In genomic region chr1:76292418-76293184, GRCh38 we compare ENCODE assay signal across 16 cellular contexts.
DNase-seq lines count a peak whose midpoint lies in the region; ATAC-seq, FAIRE-seq and TF ChIP-seq lines count a peak whose summit lies in the region.
"Had no signal": no experiment of that assay in that cellular context is flagged by ENCODE, and none has a peak within 500 bp of the region (broad histone marks: within the 10 kb centered on the region; RNA-seq: fewer than 3 reads in every experiment).

No MANE protein-coding gene starts in this region.

- no peak overlapping the region for H3K4me3 Mint-ChIP-seq in Caco-2 (ENCODE audit: unreplicated experiment)

- no peak overlapping the region for H3K9ac ChIP-seq in BLaER1

- intact Hi-C loops in OCI-LY7 (cut with micrococcal nuclease; ENCODE audit: unreplicated experiment) (loop anchor here (5.0 kb wide), 3 partner anchors 75 to 565 kb away; partner anchors contain the start of gene RABGGTB), lower leg skin (cut with DNase I; ENCODE audit: low total_unique reads) (no loop called here), Caco-2 (cut with micrococcal nuclease; ENCODE audit: unreplicated experiment) (no loop called here)

- H3K9me2 ChIP-seq in OCI-LY7 (ENCODE audit: insufficient read depth, low read length) = no peaks in the 10 kb centered on the region

- H3K4me2 ChIP-seq in BLaER1 (peak overlapping the region; percentile 72), OCI-LY7 (ENCODE audit: low read length) (peak overlapping the region; percentile 83)

- H3K27ac ChIP-seq in BLaER1 (no peak overlapping the region), OCI-LY7 (ENCODE audit: low read depth, low read length, poor library complexity, severe bottlenecking) (peak overlapping the region; percentile 95)
- H3K27ac ChIP-seq: coronary artery, foreskin keratinocyte, ovary, thyroid gland had no signal

- 84 to 87% methylated on average over 2 of the region's 2 CpGs for WGBS in lower leg skin, 2 donors

- peak; percentile 79 for FAIRE-seq in GM19239 (lab: Jason Lieb, UNC)
- FAIRE-seq: HepG2 had no signal

- TF ChIP-seq POLR2A in lower leg skin (IDR thresholded peaks at IDR 0.05) = no peak

- H3K9me3 Mint-ChIP-seq in Caco-2 (ENCODE audit: unreplicated experiment) = no peaks in the 10 kb centered on the region

- peak overlapping the region; percentile 88 for H2AFZ ChIP-seq in OCI-LY7 (ENCODE audit: low read length)

- H3K9me3 ChIP-seq in BLaER1 (no peaks in the 10 kb centered on the region), OCI-LY7 (ENCODE audit: low read length) (no peaks in the 10 kb centered on the region), Caco-2 (no peaks in the 10 kb centered on the region)
- H3K9me3 ChIP-seq: ovary, thyroid gland had no signal

- CTCF ChIA-PET in OCI-LY7 (lab: Charles Lee; ENCODE audit: unreplicated experiment) (no interaction called here), Caco-2 (lab: Charles Lee) (interaction anchor here (0.6 kb wide), 1 partner anchor 168 kb away, joined by 3 read pairs; no protein-coding TSS in a partner anchor)

- no TSS peak for BruUV-seq in OCI-LY7 (replicated peaks; lab: Mats Ljungman, UMichigan)
- no TSS peak for BruUV-seq in Caco-2 (replicated peaks; lab: Mats Ljungman, UMichigan)

- H3K27ac Mint-ChIP-seq in Caco-2 (ENCODE audit: unreplicated experiment) = no peak overlapping the region

- POLR2A ChIA-PET in OCI-LY7 (lab: Charles Lee) (interaction anchor here (1.1 to 1.3 kb wide), 2 partner anchors 25 to 32 kb away, joined by 3 to 4 read pairs; no protein-coding TSS in a partner anchor), Caco-2 (lab: Charles Lee) (no interaction called here)

- H3K4me1 ChIP-seq in BLaER1 (peaks cover 67% of the 10 kb centered on the region), OCI-LY7 (ENCODE audit: insufficient read depth, low read length, poor library complexity, severe bottlenecking) (peaks cover 94% of the 10 kb centered on the region), Caco-2 (no peaks in the 10 kb centered on the region)
- H3K4me1 ChIP-seq: foreskin keratinocyte had no signal

- H3K27me3 ChIP-seq in BLaER1 (no peaks in the 10 kb centered on the region), Caco-2 (replicated peaks; ENCODE audit: control insufficient read depth, insufficient read depth, low read length) (no peaks in the 10 kb centered on the region)
- H3K27me3 ChIP-seq: foreskin keratinocyte, ovary, thyroid gland had no signal

- no peak for TF ChIP-seq CTCF in OCI-LY7 (conservative IDR thresholded peaks at IDR 0.05; ENCODE audit: low read length)
- no peak for TF ChIP-seq CTCF in lower leg skin (IDR thresholded peaks at IDR 0.05)
- no peak for TF ChIP-seq CTCF in Caco-2 (IDR thresholded peaks at IDR 0.05; ENCODE audit: insufficient read depth in 1 of 2, low read depth in 1 of 2, low read length in 1 of 2, severe bottlenecking in 1 of 2, unreplicated experiment in 1 of 2)

- no peaks in the 10 kb centered on the region for H3K27me3 Mint-ChIP-seq in Caco-2 (ENCODE audit: insufficient read depth, unreplicated experiment)

- H3K79me2 ChIP-seq in OCI-LY7 (ENCODE audit: insufficient read depth, low read depth, low read length) = no peaks in the 10 kb centered on the region

- H3K4me3 ChIP-seq in BLaER1 = no peak overlapping the region
- peak overlapping the region; percentile 17 for H3K4me3 ChIP-seq in OCI-LY7 (ENCODE audit: low read depth, low read length, poor library complexity, severe bottlenecking)
- no peak overlapping the region for H3K4me3 ChIP-seq in lower leg skin (ENCODE audit: low read depth, poor library complexity, severe bottlenecking)
- H3K4me3 ChIP-seq in Caco-2 (ENCODE audit: low read depth, low read length) = no peak overlapping the region
- H3K4me3 ChIP-seq: coronary artery, lung, ovary, thyroid gland had no signal

- H4K20me1 ChIP-seq in BLaER1 (no peaks in the 10 kb centered on the region), OCI-LY7 (ENCODE audit: insufficient read depth, low read length) (no peaks in the 10 kb centered on the region)

- ATAC-seq in HG02973 (IDR thresholded peaks at IDR 0.05; ENCODE audit: unreplicated experiment) (peak; percentile 46), GM19351 (IDR thresholded peaks at IDR 0.05; ENCODE audit: unreplicated experiment) (no peak)
- ATAC-seq: foreskin keratinocyte, HepG2, Panc1 had no signal

- no peaks in the 10 kb centered on the region for H3K36me3 Mint-ChIP-seq in Caco-2 (ENCODE audit: insufficient read depth, unreplicated experiment)

- no peaks in the 10 kb centered on the region for H3K36me3 ChIP-seq in BLaER1
- H3K36me3 ChIP-seq in OCI-LY7 (ENCODE audit: insufficient read depth, low read length) = no peaks in the 10 kb centered on the region
- H3K36me3 ChIP-seq in Caco-2 (ENCODE audit: control insufficient read depth, insufficient read depth, low read length) = no peaks in the 10 kb centered on the region
- H3K36me3 ChIP-seq: ovary, thyroid gland had no signal

- no peaks in the 10 kb centered on the region for H3K4me1 Mint-ChIP-seq in Caco-2 (ENCODE audit: low read depth, unreplicated experiment)

- DNase-seq in GM19239 (ENCODE audit: insufficient read length, low spot score) (peak; percentile 10), OCI-LY7 (ENCODE audit: low spot score) (peak; percentile 37), lower leg skin (ENCODE audit: low spot score in 2 of 2) (no peak), NCI-H446 (lab: John Stamatoyannopoulos, UW) (no peak), Caco-2 (no peak)
- DNase-seq: foreskin keratinocyte, NCI-H2081, ovary, thyroid gland had no signal

Comparison
In these comparisons a context has a peak if more than half of its experiments do, and no peak if none do; other contexts are left out.
1. DNase-seq: peak in GM19239 (single experiment) and OCI-LY7 (single experiment); none in lower leg skin (0 of 2), NCI-H446 (0 of 2) and Caco-2 (0 of 2).